8 cellular contexts compared by ENCODE assay signal in genomic region chr1:246571309-246571708, GRCh38. TPM values are rescaled to one million over a fixed set of nuclear protein-coding genes. Genes with fewer than 3 reads are reported as not detected.
A peak's percentile ranks its signal among the peaks of the same experiment; 100 is the strongest.
DNase-seq lines count a peak whose midpoint lies in the region; ATAC-seq and TF ChIP-seq lines count a peak whose summit lies in the region.
"Not testable (repeated sequence)": the region's sequence is repeated elsewhere in the genome, so short reads cannot be mapped to it uniquely, and the experiment has no call there.

No MANE protein-coding gene starts in this region.

- H3K79me2 ChIP-seq in OCI-LY3 (ENCODE audit: low read length) = peaks cover 89% of the 10 kb centered on the region

- peak; percentile 24 for ATAC-seq in stimulated activated naive CD8-positive, alpha-beta T cell treated with anti-CD3 and anti-CD28 coated beads, Interleukin-15, Interleukin-2, amounts not matched to agents 100 U/mL and 50 U/mL, for 24 hours

- DNase-seq in AML-193 (lab: John Stamatoyannopoulos, UW) = peak; percentile 42 to 72
- DNase-seq in activated CD4-positive, alpha-beta T cell treated with anti-CD3 and anti-CD28 coated beads for 48 hours = peak; percentile 25
- not testable (repeated sequence) for DNase-seq in esophagus squamous epithelium (lab: John Stamatoyannopoulos, UW); stimulated activated naive CD8-positive, alpha-beta T cell treated with anti-CD3 and anti-CD28 coated beads, Interleukin-15, Interleukin-2, amounts not matched to agents 100 U/mL and 50 U/mL, for 24 hours

- H3K9me3 Mint-ChIP-seq in IgD-negative memory B cell; activated naive CD8-positive, alpha-beta T cell (ENCODE audit: low read depth): not testable (repeated sequence)

- H3K4me2 ChIP-seq in OCI-LY3 (ENCODE audit: low read length) = peak overlapping the region; percentile 36

- H3K4me3 ChIP-seq in OCI-LY3 (ENCODE audit: low read length); mucosa of rectum (ENCODE audit: low read length in 2 of 2): not testable (repeated sequence)
- peak overlapping the region in 2 of 4 donors; percentile 2 to 25 for H3K4me3 ChIP-seq in esophagus squamous epithelium

- not testable (repeated sequence) for H3K27me3 Mint-ChIP-seq in IgD-negative memory B cell; activated naive CD8-positive, alpha-beta T cell

- TF ChIP-seq POLR2A in esophagus squamous epithelium (IDR thresholded peaks at IDR 0.05) = not testable (repeated sequence)

- H2AFZ ChIP-seq in OCI-LY3 (ENCODE audit: low read depth, low read length) = peak overlapping the region; percentile 18; the same call in 1 of the 2 replicates

- peak overlapping the region; percentile 36 to 96 (median 95) for H3K27ac Mint-ChIP-seq in IgD-negative memory B cell
- peak overlapping the region; percentile 99 for H3K27ac Mint-ChIP-seq in activated naive CD8-positive, alpha-beta T cell

- H3K9ac ChIP-seq in OCI-LY3 (ENCODE audit: low read length) = peak overlapping the region; percentile 7; the same call in 1 of the 2 replicates
- H3K9ac ChIP-seq in mucosa of rectum (ENCODE audit: low read depth in 1 of 2, low read length in 2 of 2) = not testable (repeated sequence)

- not testable (repeated sequence) for H3K36me3 Mint-ChIP-seq in IgD-negative memory B cell; activated naive CD8-positive, alpha-beta T cell

- peaks cover 43 to 46% (median 44%) of the 10 kb centered on the region in 3 donors for H3K4me1 Mint-ChIP-seq in IgD-negative memory B cell
- H3K4me1 Mint-ChIP-seq in activated naive CD8-positive, alpha-beta T cell (ENCODE audit: low read depth) = peaks cover 67% of the 10 kb centered on the region

- not testable (repeated sequence) for H4K20me1 ChIP-seq in OCI-LY3 (ENCODE audit: insufficient read depth, low read length)

- H3K27ac ChIP-seq in OCI-LY3 (ENCODE audit: low read length) = not testable (repeated sequence)
- H3K27ac ChIP-seq in esophagus squamous epithelium (peak overlapping the region; percentile 45 to 99 (median 90)), mucosa of rectum (ENCODE audit: low read depth in 2 of 2, low read length in 2 of 2) (peak overlapping the region; percentile 85 to 92)

- peak overlapping the region; percentile 38 to 88 (median 64) for H3K4me3 Mint-ChIP-seq in IgD-negative memory B cell
- peak overlapping the region; percentile 88 for H3K4me3 Mint-ChIP-seq in activated naive CD8-positive, alpha-beta T cell

- not testable (repeated sequence) for H3K9me3 ChIP-seq in OCI-LY3 (ENCODE audit: insufficient read depth, low read length); esophagus squamous epithelium; mucosa of rectum (ENCODE audit: control insufficient read depth in 2 of 2, low read length in 2 of 2)

- WGBS in esophagus squamous epithelium, 2 donors = 62 to 67% methylated on average over 4 of the region's 4 CpGs

- not testable (repeated sequence) for H3K27me3 ChIP-seq in OCI-LY3 (ENCODE audit: low read depth, low read length); esophagus squamous epithelium; mucosa of rectum (ENCODE audit: control insufficient read depth in 2 of 2, insufficient read depth in 2 of 2, low read length in 2 of 2)

- TF ChIP-seq CTCF in OCI-LY3 (IDR thresholded peaks at IDR 0.05; ENCODE audit: low read depth, low read length); esophagus squamous epithelium (IDR thresholded peaks at IDR 0.05): not testable (repeated sequence)

- H3K36me3 ChIP-seq in OCI-LY3 (replicated peaks; ENCODE audit: low read depth, low read length); esophagus squamous epithelium; mucosa of rectum (ENCODE audit: control insufficient read depth in 2 of 2, insufficient read depth in 2 of 2, low read length in 2 of 2): not testable (repeated sequence)

- intact Hi-C loops in esophagus squamous epithelium (cut with DNase I) = not testable (repeated sequence)

- H3K4me1 ChIP-seq in OCI-LY3 (ENCODE audit: low read length) (peaks cover 38% of the 10 kb centered on the region), esophagus squamous epithelium (peaks cover 0 to 71% (median 11%) of the 10 kb centered on the region in 3 donors), mucosa of rectum (ENCODE audit: control insufficient read depth in 2 of 2, insufficient read depth in 2 of 2, low read length in 2 of 2) (peaks cover 23 to 32% of the 10 kb centered on the region in 2 donors)

RNA-seq across cellular contexts. Expression of gene CNST, which starts 5.1 kb away (rescaled TPM):
- 51.6 TPM for polyA plus RNA-seq in IgD-negative memory B cell
- total RNA-seq in esophagus squamous epithelium = 10 to 100 TPM in 2 of 4 donors, 1 to 10 TPM in 2; 7.5 to 31.5 (median 12.4) TPM

RNA-seq across cellular contexts. Expression of gene TFB2M, which starts 5.2 kb away (rescaled TPM):
- polyA plus RNA-seq in IgD-negative memory B cell = 19.1 TPM
- 10 to 100 TPM in 3 of 4 donors, 1 to 10 TPM in 1; 6.2 to 17.7 (median 12.4) TPM for total RNA-seq in esophagus squamous epithelium
